Comparison of ENCODE assay signal across 19 cellular contexts in genomic region chr5:173793677-173794570, GRCh38.
DNase-seq lines count a peak whose midpoint lies in the region; ATAC-seq and TF ChIP-seq lines count a peak whose summit lies in the region.
"Had no signal": no experiment of that assay in that cellular context is flagged by ENCODE, and none has a peak within 500 bp of the region (broad histone marks: within the 10 kb centered on the region; RNA-seq: fewer than 3 reads in every experiment).

No MANE protein-coding gene starts in this region.

- H2AFZ ChIP-seq in OCI-LY1 (ENCODE audit: low read length) (no peak overlapping the region), H9 (ENCODE audit: low read length) (no peak overlapping the region)

- H3K4me1 ChIP-seq in OCI-LY1 (ENCODE audit: insufficient read depth, low read length, severe bottlenecking) (peaks cover 86% of the 10 kb centered on the region), mucosa of descending colon (ENCODE audit: low read depth) (peaks cover 33% of the 10 kb centered on the region), H9 (ENCODE audit: insufficient read depth, low read length) (no peaks in the 10 kb centered on the region; the same call in 1 of the 2 replicates)

- POLR2A ChIA-PET in activated CD4-positive, alpha-beta memory T cell treated with anti-CD3 and anti-CD28 coated beads for 36 hours (lab: Charles Lee) = no interaction called here

- no peak overlapping the region for H3T11ph ChIP-seq in H9 (ENCODE audit: low read length)

- H2BK120ac ChIP-seq in H9 (ENCODE audit: low read depth, low read length, poor library complexity, severe bottlenecking) = no peak overlapping the region

- H3K36me3 Mint-ChIP-seq in Calu3 (ENCODE audit: insufficient read depth, unreplicated experiment) = no peaks in the 10 kb centered on the region
- H3K36me3 Mint-ChIP-seq in H9 (ENCODE audit: insufficient read depth in 1 of 3, low read depth in 3 of 3) = no peaks in the 10 kb centered on the region
- H3K36me3 Mint-ChIP-seq in activated CD4-positive, alpha-beta memory T cell treated with anti-CD3 and anti-CD28 coated beads for 36 hours = no peaks in the 10 kb centered on the region
- H3K36me3 Mint-ChIP-seq: CD4-positive, alpha-beta memory T cell had no signal

- TF ChIP-seq CTCF in Calu3 (IDR thresholded peaks at IDR 0.05; ENCODE audit: unreplicated experiment) = no peak
- TF ChIP-seq CTCF in OCI-LY1 (IDR thresholded peaks at IDR 0.05; ENCODE audit: low read length) = no peak
- TF ChIP-seq CTCF in epithelial cell of esophagus (IDR thresholded peaks at IDR 0.05; ENCODE audit: insufficient read depth, low read depth, low read length, missing control alignments) = no peak
- no peak for TF ChIP-seq CTCF in mucosa of descending colon (IDR thresholded peaks at IDR 0.05)
- TF ChIP-seq CTCF in H9 (conservative IDR thresholded peaks at IDR 0.05) = no peak

- no peaks in the 10 kb centered on the region for H3K79me1 ChIP-seq in H9 (ENCODE audit: insufficient read depth, low read depth, low read length, poor library complexity, severe bottlenecking)

- no peak overlapping the region for H2BK15ac ChIP-seq in H9 (ENCODE audit: low read depth, low read length)

- H3K27ac Mint-ChIP-seq in Calu3 (ENCODE audit: unreplicated experiment) (peak overlapping the region; percentile 37), H9 (no peak overlapping the region)
- no peak overlapping the region for H3K27ac Mint-ChIP-seq in activated CD4-positive, alpha-beta memory T cell treated with anti-CD3 and anti-CD28 coated beads for 36 hours
- H3K27ac Mint-ChIP-seq: activated CD4-positive, alpha-beta memory T cell treated with anti-CD3 and anti-CD28 coated beads, Interleukin-2, amount 10 ng/mL, durations not matched to agents 7 days and 5 days; activated T-helper 17 cell treated with anti-CD3 and anti-CD28 coated beads, Interleukin-2, amount 50 U/mL, for 72 hours; CD4-positive, alpha-beta memory T cell; stimulated activated naive CD8-positive, alpha-beta T cell treated with anti-CD3 and anti-CD28 coated beads, Interleukin-15, Interleukin-2, amounts not matched to agents 100 ng/mL and 50 ng/mL, for 24 hours had no signal

- BruUV-seq in Calu3 (replicated peaks; lab: Mats Ljungman, UMichigan) = no TSS peak

- CTCF ChIA-PET in Calu3 (lab: Charles Lee) = interaction anchor here (0.7 kb wide), 2 partner anchors 27 to 31 kb away, joined by 4 to 5 read pairs; no protein-coding TSS in a partner anchor
- CTCF ChIA-PET in activated CD4-positive, alpha-beta memory T cell treated with anti-CD3 and anti-CD28 coated beads for 36 hours (lab: Charles Lee) = no interaction called here

- H3K23ac ChIP-seq in H9 (ENCODE audit: insufficient read length, low read depth, low read length) = no peak overlapping the region

- H3K9me3 Mint-ChIP-seq in Calu3 (ENCODE audit: low read depth, unreplicated experiment) (no peaks in the 10 kb centered on the region), H9 (no peaks in the 10 kb centered on the region)
- no peaks in the 10 kb centered on the region for H3K9me3 Mint-ChIP-seq in activated CD4-positive, alpha-beta memory T cell treated with anti-CD3 and anti-CD28 coated beads for 36 hours
- H3K9me3 Mint-ChIP-seq: activated CD4-positive, alpha-beta memory T cell treated with anti-CD3 and anti-CD28 coated beads, Interleukin-2, amount 10 ng/mL, durations not matched to agents 7 days and 5 days; activated T-helper 17 cell treated with anti-CD3 and anti-CD28 coated beads, Interleukin-2, amount 50 U/mL, for 72 hours; CD4-positive, alpha-beta memory T cell; nephron; stimulated activated naive CD8-positive, alpha-beta T cell treated with anti-CD3 and anti-CD28 coated beads, Interleukin-15, Interleukin-2, amounts not matched to agents 100 ng/mL and 50 ng/mL, for 24 hours had no signal

- no peak overlapping the region for H2AK5ac ChIP-seq in H9 (ENCODE audit: insufficient read length, low read length)

- no peak overlapping the region for H2BK5ac ChIP-seq in H9 (ENCODE audit: insufficient read length, low read length)

- no peak overlapping the region for H4K5ac ChIP-seq in H9 (ENCODE audit: insufficient read length, low read depth, low read length)

- H4K20me1 ChIP-seq in OCI-LY1 (ENCODE audit: insufficient read depth, low read length) (no peaks in the 10 kb centered on the region), H9 (ENCODE audit: control insufficient read depth, insufficient read depth, insufficient read length) (no peaks in the 10 kb centered on the region)

- H3K36me3 ChIP-seq in OCI-LY1 (ENCODE audit: insufficient read depth, low read length) (no peaks in the 10 kb centered on the region), mucosa of descending colon (ENCODE audit: low read depth) (no peaks in the 10 kb centered on the region)
- H3K36me3 ChIP-seq: cardiac muscle cell had no signal

- intact Hi-C loops in Calu3 (cut with micrococcal nuclease; ENCODE audit: unreplicated experiment) (no loop called here), mucosa of descending colon (cut with DNase I, micrococcal nuclease) (no loop called here)
- intact Hi-C loops in activated CD4-positive, alpha-beta memory T cell treated with anti-CD3 and anti-CD28 coated beads for 36 hours (cut with micrococcal nuclease) = no loop called here

- H3K4me3 Mint-ChIP-seq in Calu3 (ENCODE audit: low read depth, unreplicated experiment) (no peak overlapping the region), H9 (no peak overlapping the region)
- no peak overlapping the region for H3K4me3 Mint-ChIP-seq in activated CD4-positive, alpha-beta memory T cell treated with anti-CD3 and anti-CD28 coated beads for 36 hours
- H3K4me3 Mint-ChIP-seq: activated CD4-positive, alpha-beta memory T cell treated with anti-CD3 and anti-CD28 coated beads, Interleukin-2, amount 10 ng/mL, durations not matched to agents 7 days and 5 days; activated T-helper 17 cell treated with anti-CD3 and anti-CD28 coated beads, Interleukin-2, amount 50 U/mL, for 72 hours; CD4-positive, alpha-beta memory T cell; nephron; stimulated activated naive CD8-positive, alpha-beta T cell treated with anti-CD3 and anti-CD28 coated beads, Interleukin-15, Interleukin-2, amounts not matched to agents 100 ng/mL and 50 ng/mL, for 24 hours had no signal

- H3K9ac ChIP-seq in OCI-LY1 (ENCODE audit: low read length) (peak overlapping the region; percentile 20; the same call in 1 of the 2 replicates), H9 (ENCODE audit: extremely low read depth, insufficient read length, low read length) (no peak overlapping the region)

- no peak overlapping the region for H2BK12ac ChIP-seq in H9 (ENCODE audit: insufficient read length, low read depth, low read length)

- H4K91ac ChIP-seq in H9 (ENCODE audit: insufficient read length, low read depth, low read length) = no peak overlapping the region

- no CpG with 5 or more reads among the region's 16 CpGs for WGBS in H9 (ENCODE audit: extremely low coverage, insufficient read length, low lambda C conversion rate)

- ATAC-seq in mucosa of descending colon = peak; percentile 89
- no peak for ATAC-seq in GM19452 (IDR thresholded peaks at IDR 0.05; ENCODE audit: unreplicated experiment)
- ATAC-seq in GM18517 (IDR thresholded peaks at IDR 0.05; ENCODE audit: unreplicated experiment) = no peak
- ATAC-seq: activated T-helper 17 cell treated with anti-CD3 and anti-CD28 coated beads, Interleukin-2, amount 50 U/mL, for 72 hours had no signal

- DNase-seq in Calu3 (peak; percentile 60), epithelial cell of esophagus (ENCODE audit: low read depth) (peak; percentile 52), mucosa of descending colon (peak; percentile 90 to 92 (median 92)), H9 (no peak)
- no peak for DNase-seq in activated CD4-positive, alpha-beta memory T cell treated with anti-CD3 and anti-CD28 coated beads for 36 hours
- DNase-seq: activated CD4-positive, alpha-beta memory T cell treated with anti-CD3 and anti-CD28 coated beads, Interleukin-2, amount 10 ng/mL, durations not matched to agents 7 days and 5 days; CD4-positive, alpha-beta memory T cell; effector memory CD4-positive, alpha-beta T cell; hypothalamus; NCI-H2029; NCI-H524 treated with DMSO at 0.1 percent for 48 hours; SW 1271 had no signal

- no peaks in the 10 kb centered on the region for H3F3A ChIP-seq in OCI-LY1 (ENCODE audit: insufficient read depth, low read length)

- H3K4me1 Mint-ChIP-seq in Calu3 (ENCODE audit: low read depth, unreplicated experiment) (peaks cover 57% of the 10 kb centered on the region), H9 (peaks cover 4 to 13% of the 10 kb centered on the region in 2 experiments)
- peaks cover 2% of the 10 kb centered on the region for H3K4me1 Mint-ChIP-seq in activated CD4-positive, alpha-beta memory T cell treated with anti-CD3 and anti-CD28 coated beads for 36 hours (ENCODE audit: low read depth)
- H3K4me1 Mint-ChIP-seq: activated T-helper 17 cell treated with anti-CD3 and anti-CD28 coated beads, Interleukin-2, amount 50 U/mL, for 72 hours; nephron had no signal

- H4K8ac ChIP-seq in H9 (replicated peaks; ENCODE audit: insufficient read length, low read depth, low read length) = no peak overlapping the region

- H3K27me3 ChIP-seq in OCI-LY1 (ENCODE audit: insufficient read depth, low read length) (no peaks in the 10 kb centered on the region), H9 (ENCODE audit: insufficient read depth, low read length) (no peaks in the 10 kb centered on the region)
- H3K27me3 ChIP-seq: cardiac muscle cell had no signal

- H3K18ac ChIP-seq in H9 (ENCODE audit: insufficient read length, low read depth, low read length) = no peak overlapping the region

- H3K4me2 ChIP-seq in OCI-LY1 (ENCODE audit: low read length) (peak overlapping the region; percentile 31; the same call in 1 of the 2 replicates), H9 (ENCODE audit: insufficient read depth, insufficient read length, low read length) (no peak overlapping the region)

- H3K4ac ChIP-seq in H9 (ENCODE audit: low read depth, low read length) = no peak overlapping the region

- H3K23me2 ChIP-seq in H9 (ENCODE audit: insufficient read length, low read depth, low read length, poor library complexity, severe bottlenecking) = no peaks in the 10 kb centered on the region

- H3K4me3 ChIP-seq in OCI-LY1 (ENCODE audit: low read depth, low read length, poor library complexity, severe bottlenecking) (no peak overlapping the region), epithelial cell of esophagus (ENCODE audit: low read length) (no peak overlapping the region), mucosa of descending colon (no peak overlapping the region)
- H3K4me3 ChIP-seq: cardiac muscle cell had no signal

- no peaks in the 10 kb centered on the region for H3K27me3 Mint-ChIP-seq in Calu3 (ENCODE audit: unreplicated experiment)
- peaks cover 4% of the 10 kb centered on the region; the same call in 1 of the 2 replicates for H3K27me3 Mint-ChIP-seq in H9 (ENCODE audit: low read depth)
- no peaks in the 10 kb centered on the region for H3K27me3 Mint-ChIP-seq in activated CD4-positive, alpha-beta memory T cell treated with anti-CD3 and anti-CD28 coated beads for 36 hours
- H3K27me3 Mint-ChIP-seq: activated CD4-positive, alpha-beta memory T cell treated with anti-CD3 and anti-CD28 coated beads, Interleukin-2, amount 10 ng/mL, durations not matched to agents 7 days and 5 days; activated T-helper 17 cell treated with anti-CD3 and anti-CD28 coated beads, Interleukin-2, amount 50 U/mL, for 72 hours; CD4-positive, alpha-beta memory T cell; stimulated activated naive CD8-positive, alpha-beta T cell treated with anti-CD3 and anti-CD28 coated beads, Interleukin-15, Interleukin-2, amounts not matched to agents 100 ng/mL and 50 ng/mL, for 24 hours had no signal

- no peak overlapping the region for H3K14ac ChIP-seq in H9 (ENCODE audit: insufficient read depth, low read length)

- no peaks in the 10 kb centered on the region for H3K9me3 ChIP-seq in OCI-LY1 (ENCODE audit: low read length)
- H3K9me3 ChIP-seq in mucosa of descending colon = no peaks in the 10 kb centered on the region
- H3K9me3 ChIP-seq in H9 (ENCODE audit: control insufficient read depth, low read depth, low read length) = no peaks in the 10 kb centered on the region

- no peak overlapping the region for H3K56ac ChIP-seq in H9 (ENCODE audit: insufficient read length, low read depth, low read length)

- no peaks in the 10 kb centered on the region for H3K79me2 ChIP-seq in OCI-LY1 (ENCODE audit: insufficient read depth, low read length)
- no peaks in the 10 kb centered on the region for H3K79me2 ChIP-seq in H9 (ENCODE audit: insufficient read depth, low read length)

- H3K27ac ChIP-seq in OCI-LY1 (ENCODE audit: low read depth, low read length, poor library complexity, severe bottlenecking) (peak overlapping the region; percentile 81), H9 (ENCODE audit: insufficient read length, low read depth, low read length) (no peak overlapping the region)
- H3K27ac ChIP-seq: cardiac muscle cell had no signal

- no peak overlapping the region for H2BK20ac ChIP-seq in H9 (ENCODE audit: low read depth, low read length, poor library complexity, severe bottlenecking)

- H3K9me2 ChIP-seq in OCI-LY1 (ENCODE audit: low read depth, low read length) = no peaks in the 10 kb centered on the region

Comparison
In these comparisons a context has a peak if more than half of its experiments do, and no peak if none do; other contexts are left out.
1. DNase-seq: peak in Calu3 (single experiment), epithelial cell of esophagus (single experiment) and mucosa of descending colon (3 of 3); none in H9 (single experiment) and activated CD4-positive, alpha-beta memory T cell treated with anti-CD3 and anti-CD28 coated beads for 36 hours (single experiment).